21 cellular contexts compared by ENCODE assay signal in genomic region chr1:91400133-91400725, GRCh38. TPM values are rescaled to one million over a fixed set of nuclear protein-coding genes. Genes with fewer than 3 reads are reported as not detected.
DNase-seq lines count a peak whose midpoint lies in the region; ATAC-seq, FAIRE-seq and TF ChIP-seq lines count a peak whose summit lies in the region.
"Had no signal": no experiment of that assay in that cellular context is flagged by ENCODE, and none has a peak within 500 bp of the region (broad histone marks: within the 10 kb centered on the region; RNA-seq: fewer than 3 reads in every experiment).

No MANE protein-coding gene starts in this region.

- no peak overlapping the region for H2BK15ac ChIP-seq in mesendoderm (replicated peaks; ENCODE audit: low read depth)

- BruUV-seq in GM12878 (replicated peaks; lab: Mats Ljungman, UMichigan): no TSS peak
- BruUV-seq in PC-9 (replicated peaks; lab: Mats Ljungman, UMichigan): no TSS peak

- H3K36me3 ChIP-seq in GM12878 (ENCODE audit: control insufficient read depth in 2 of 2, insufficient read depth in 2 of 2, low read length in 1 of 2) (no peaks in the 10 kb centered on the region), mesendoderm (ENCODE audit: control insufficient read depth, insufficient read depth, low read length) (no peaks in the 10 kb centered on the region), PC-9 (ENCODE audit: low read depth) (no peaks in the 10 kb centered on the region)
- H3K36me3 ChIP-seq: vagina had no signal

- in situ Hi-C loops in GM12878 (cut with MboI): no loop called here

- TF ChIP-seq CTCF in GM12878 (IDR thresholded peaks at IDR 0.05 in 2 of 3, conservative IDR thresholded peaks at IDR 0.05 in 1 of 3; ENCODE audit: control insufficient read depth in 2 of 3, extremely low read depth in 1 of 3, insufficient read depth in 1 of 3, low read depth in 3 of 3, low read length in 3 of 3) (no peak), PC-9 (conservative IDR thresholded peaks at IDR 0.05) (no peak), natural killer cell (IDR thresholded peaks at IDR 0.05) (no peak)

- peaks cover 5 to 6% of the 10 kb centered on the region in 2 donors for H3K4me1 Mint-ChIP-seq in natural killer cell

- no peak for ATAC-seq in GM12878
- no peak for ATAC-seq in natural killer cell
- ATAC-seq: activated CD8-positive, alpha-beta memory T cell treated with anti-CD3 and anti-CD28 coated beads, Interleukin-2, amount 10 ng/mL, durations not matched to agents 7 days and 5 days; naive thymus-derived CD4-positive, alpha-beta T cell had no signal

- no peak overlapping the region for H3K27ac Mint-ChIP-seq in natural killer cell
- H3K27ac Mint-ChIP-seq: activated CD8-positive, alpha-beta memory T cell treated with anti-CD3 and anti-CD28 coated beads, Interleukin-2, amount 10 ng/mL, durations not matched to agents 7 days and 5 days; naive thymus-derived CD4-positive, alpha-beta T cell had no signal

- intact Hi-C loops in GM12878 (cut with micrococcal nuclease; ENCODE audit: unreplicated experiment): loop anchor here (5.0 kb wide), 1 partner anchor 233 kb away; no protein-coding TSS in a partner anchor
- intact Hi-C loops in PC-9 (cut with micrococcal nuclease; ENCODE audit: unreplicated experiment): loop anchor here (10.0 kb wide), 1 partner anchor 235 kb away; no protein-coding TSS in a partner anchor
- intact Hi-C loops in natural killer cell (cut with micrococcal nuclease): no loop called here

- no peak overlapping the region for H4K8ac ChIP-seq in mesendoderm (ENCODE audit: low read depth, low read length)

- no peak overlapping the region for H3K4me3 Mint-ChIP-seq in natural killer cell
- H3K4me3 Mint-ChIP-seq: activated CD8-positive, alpha-beta memory T cell treated with anti-CD3 and anti-CD28 coated beads, Interleukin-2, amount 10 ng/mL, durations not matched to agents 7 days and 5 days; central memory CD8-positive, alpha-beta T cell; naive thymus-derived CD4-positive, alpha-beta T cell had no signal

- no peak overlapping the region for H3K4me2 ChIP-seq in GM12878 (ENCODE audit: control insufficient read depth, insufficient read depth)
- H3K4me2 ChIP-seq in mesendoderm (ENCODE audit: low read length): no peak overlapping the region
- no peak overlapping the region for H3K4me2 ChIP-seq in PC-9
- H3K4me2 ChIP-seq: SK-N-SH had no signal

- H3K79me2 ChIP-seq in GM12878 (ENCODE audit: control insufficient read depth, insufficient read depth, low read length) (no peaks in the 10 kb centered on the region), mesendoderm (ENCODE audit: control insufficient read depth, insufficient read depth, low read length) (no peaks in the 10 kb centered on the region), PC-9 (ENCODE audit: low read depth) (no peaks in the 10 kb centered on the region)
- H3K79me2 ChIP-seq: parathyroid adenoma had no signal

- no peaks in the 10 kb centered on the region for H3K4me1 ChIP-seq in GM12878 (ENCODE audit: control insufficient read depth, insufficient read depth, low read length)
- H3K4me1 ChIP-seq in mesendoderm (ENCODE audit: control insufficient read depth, low read depth, low read length): no peaks in the 10 kb centered on the region
- H3K4me1 ChIP-seq in PC-9 (replicated peaks; ENCODE audit: insufficient read depth): no peaks in the 10 kb centered on the region; the same call in 1 of the 2 replicates
- H3K4me1 ChIP-seq: parathyroid adenoma had no signal

- CTCF ChIA-PET in GM12878 (lab: Yijun Ruan, JAX) (interaction anchor here (0.7 to 2.0 kb wide), 2 partner anchors 117 to 1090 kb away, joined by 4 to 6 read pairs; no protein-coding TSS in a partner anchor), PC-9 (lab: Charles Lee) (no interaction called here)

- no peak overlapping the region for H2AK5ac ChIP-seq in mesendoderm (ENCODE audit: low read length)

- RAD21 ChIA-PET in GM12878 (lab: Charles Lee; ENCODE audit: unreplicated experiment): no interaction called here

- TF ChIP-seq RAD21 in GM12878 (IDR thresholded peaks at IDR 0.05; ENCODE audit: insufficient read depth, low read depth, low read length): no peak

- H3K9me3 ChIP-seq in GM12878 (replicated peaks; ENCODE audit: control insufficient read depth, insufficient read depth, low read length) (no peaks in the 10 kb centered on the region), PC-9 (ENCODE audit: insufficient read depth, low read depth) (no peaks in the 10 kb centered on the region)
- H3K9me3 ChIP-seq: SK-N-SH, vagina had no signal

- H3K36me3 Mint-ChIP-seq in natural killer cell: no peaks in the 10 kb centered on the region
- H3K36me3 Mint-ChIP-seq: activated CD8-positive, alpha-beta memory T cell treated with anti-CD3 and anti-CD28 coated beads, Interleukin-2, amount 10 ng/mL, durations not matched to agents 7 days and 5 days; naive thymus-derived CD4-positive, alpha-beta T cell had no signal

- H4K20me1 ChIP-seq in GM12878 (ENCODE audit: control insufficient read depth, insufficient read depth) (no peaks in the 10 kb centered on the region), PC-9 (ENCODE audit: insufficient read depth) (no peaks in the 10 kb centered on the region)

- H3K4me3 ChIP-seq in GM12878 (no peak overlapping the region), mesendoderm (ENCODE audit: low read length) (no peak overlapping the region), PC-9 (no peak overlapping the region)
- H3K4me3 ChIP-seq: vagina had no signal

- H2AFZ ChIP-seq in GM12878 (ENCODE audit: control insufficient read depth, low read depth, low read length) (no peak overlapping the region), PC-9 (no peak overlapping the region)
- H2AFZ ChIP-seq: parathyroid adenoma had no signal

- H3K23ac ChIP-seq in mesendoderm (ENCODE audit: low read length): no peak overlapping the region

- no peaks in the 10 kb centered on the region for H3K79me1 ChIP-seq in mesendoderm (ENCODE audit: low read length)

- H3K4ac ChIP-seq in mesendoderm (ENCODE audit: low read depth, low read length): no peak overlapping the region

- H3K27ac ChIP-seq in GM12878 (ENCODE audit: control insufficient read depth, insufficient read depth) (no peak overlapping the region), mesendoderm (ENCODE audit: low read depth, low read length) (no peak overlapping the region), PC-9 (no peak overlapping the region)
- H3K27ac ChIP-seq: parathyroid adenoma, vagina had no signal

- no peak overlapping the region for H3K18ac ChIP-seq in mesendoderm (ENCODE audit: low read length)

- no peaks in the 10 kb centered on the region; the same call in 1 of the 2 replicates for H3K9me2 ChIP-seq in PC-9 (ENCODE audit: insufficient read depth)
- H3K9me2 ChIP-seq: SK-N-SH had no signal

- no peaks in the 10 kb centered on the region for H3K9me3 Mint-ChIP-seq in natural killer cell
- H3K9me3 Mint-ChIP-seq: central memory CD8-positive, alpha-beta T cell; naive thymus-derived CD4-positive, alpha-beta T cell had no signal

- TF ChIP-seq POLR2A in GM12878 (IDR thresholded peaks at IDR 0.05; ENCODE audit: low read depth, low read length): no peak
- no peak for TF ChIP-seq POLR2A in H54 (IDR thresholded peaks at IDR 0.05; ENCODE audit: low read depth, low read length)

- H2BK120ac ChIP-seq in mesendoderm (ENCODE audit: low read depth, low read length): no peak overlapping the region

- no peak overlapping the region for H3K56ac ChIP-seq in mesendoderm (ENCODE audit: low read length)

- POLR2A ChIA-PET in GM12878 (lab: Charles Lee) (interaction anchor here (0.7 kb wide), 1 partner anchor 375 kb away, joined by 5 read pairs; no protein-coding TSS in a partner anchor), PC-9 (lab: Charles Lee; ENCODE audit: unreplicated experiment) (no interaction called here)

- no peak overlapping the region for H3K9ac ChIP-seq in GM12878 (ENCODE audit: control insufficient read depth, insufficient read depth, low read length)
- H3K9ac ChIP-seq in mesendoderm (ENCODE audit: low read length): no peak overlapping the region
- H3K9ac ChIP-seq: parathyroid adenoma, SK-N-SH had no signal

- H3K27me3 ChIP-seq in GM12878 (replicated peaks in 1 of 2; ENCODE audit: control insufficient read depth in 2 of 2, insufficient read depth in 2 of 2, low read length in 1 of 2) (peaks cover 0 to 10% of the 10 kb centered on the region in 2 experiments; a peak in 3 of 4 replicates), mesendoderm (ENCODE audit: insufficient read depth, low read length, poor library complexity) (no peaks in the 10 kb centered on the region), PC-9 (ENCODE audit: insufficient read depth, low read depth) (no peaks in the 10 kb centered on the region)
- H3K27me3 ChIP-seq: vagina had no signal

- no peak for FAIRE-seq in GM12878 (lab: Jason Lieb, UNC)
- FAIRE-seq in H54 (lab: Jason Lieb, UNC): no peak
- FAIRE-seq: keratinocyte, RCC 7860 had no signal

- peak; percentile 27 for DNase-seq in EH (ENCODE audit: low read depth)
- peak; percentile 13 for DNase-seq in HT1080 (ENCODE audit: low read depth)
- no peak for DNase-seq in GM12878 (ENCODE audit: low read depth, low spot score)
- DNase-seq in mesendoderm: peak; percentile 54
- DNase-seq in PC-9: no peak
- no peak for DNase-seq in H54 (ENCODE audit: insufficient read length, low spot score)
- DNase-seq in natural killer cell: no peak
- DNase-seq: activated CD4-positive, alpha-beta T cell treated with anti-CD3 and anti-CD28 coated beads for 4 hours; activated CD8-positive, alpha-beta memory T cell treated with anti-CD3 and anti-CD28 coated beads, Interleukin-2, amount 10 ng/mL, durations not matched to agents 7 days and 5 days; effector CD8-positive, alpha-beta T cell; Karpas-422; naive thymus-derived CD4-positive, alpha-beta T cell; NCI-H1436 treated with DMSO at 0.1 percent for 48 hours; SK-N-SH; stimulated activated CD4-positive, alpha-beta T cell treated with anti-CD3 and anti-CD28 coated beads, Interleukin-4, amount 100 ng/mL, for 1 hour had no signal

- 45% methylated on average over 6 of the region's 6 CpGs for whole genome bisulfite sequencing in GM12878 (ENCODE audit: insufficient coverage, insufficient replicate concordance, low lambda C conversion rate, missing lambda C conversion rate)
- no CpG with 5 or more reads among the region's 6 CpGs for WGBS in mesendoderm (ENCODE audit: extremely low coverage, insufficient coverage, low lambda C conversion rate)

- H3K27me3 Mint-ChIP-seq in natural killer cell (ENCODE audit: low read depth in 2 of 2): peaks cover 9 to 35% of the 10 kb centered on the region in 2 donors

- SMC1A ChIA-PET in GM12878 (lab: Charles Lee; ENCODE audit: uncharacterized antibody, unreplicated experiment): no interaction called here

- H3F3A ChIP-seq in PC-9 (ENCODE audit: insufficient read depth, low read depth): no peaks in the 10 kb centered on the region

- no peak overlapping the region for H4K5ac ChIP-seq in mesendoderm (ENCODE audit: low read length)

- TF ChIP-seq EP300 in GM12878 (IDR thresholded peaks at IDR 0.05; ENCODE audit: borderline replicate concordance in 1 of 2, control insufficient read depth in 1 of 2, low read depth in 2 of 2, low read length in 2 of 2): no peak

- H2BK5ac ChIP-seq in mesendoderm (ENCODE audit: low read length): no peak overlapping the region

RNA-seq across cellular contexts. Expression of gene HFM1, which starts 4.4 kb away (rescaled TPM):
- total RNA-seq in HT1080 (2014; rRNA removed; shearing (Covaris generic)): 0.05 and 0.20 TPM in 2 replicates
- 0.21 TPM in 1 of 2 replicates, not detected in the other for polyA plus RNA-seq in HT1080 (2015; cell fraction: cytosol; rRNA removed)
- 0.23 and 0.25 TPM in 2 replicates for polyA plus RNA-seq in HT1080 (2015; cell fraction: nucleus; rRNA removed)
- total RNA-seq in GM12878 (2013; cell fraction: nucleolus; rRNA removed): 0.31 and 0.37 TPM in 2 replicates
- total RNA-seq in GM12878 (2014; rRNA removed): not detected in 2 replicates
- not detected in 2 replicates for total RNA-seq in GM12878 (2014; rRNA removed; fragmentation: Illumina TruSeq; extraction: Trizol)
- not detected in 2 replicates for total RNA-seq in GM12878 (2021)
- not detected for polyA plus RNA-seq in GM12878 (2011; ENCODE audit: low read depth)
- polyA plus RNA-seq in GM12878 (2011; rRNA removed): not detected in 2 replicates
- not detected in 2 replicates for polyA plus RNA-seq in GM12878 (2011; cell fraction: cytosol; rRNA removed)
- polyA plus RNA-seq in GM12878 (2011; cell fraction: nucleus; rRNA removed): not detected in 2 replicates
- not detected in 2 replicates for polyA plus RNA-seq in GM12878 (2012)
- polyA plus RNA-seq in GM12878 (2014; fragmentation: Illumina TruSeq; extraction: Trizol): not detected in 2 replicates
- polyA plus RNA-seq in GM12878 (2014; fragmentation: Nextera tagmentation; extraction: Ambion mirVana): not detected
- polyA plus RNA-seq in GM12878 (2014; rRNA removed): not detected in 2 replicates
- polyA plus RNA-seq in GM12878 (2016; fragmentation: Nextera tagmentation; extraction: Ambion mirVana): not detected
- polyA minus RNA-seq in GM12878 (2011; rRNA and poly(A)+ RNA removed): not detected in 2 replicates
- not detected in 2 replicates for polyA minus RNA-seq in GM12878 (2011; cell fraction: cytosol; rRNA and poly(A)+ RNA removed)
- polyA minus RNA-seq in GM12878 (2011; cell fraction: nucleus; rRNA and poly(A)+ RNA removed): not detected in 2 replicates
- polyA plus RNA-seq in mesendoderm (2013, experiment 1 of 2): 1.1 TPM
- 0.84 TPM for polyA plus RNA-seq in mesendoderm (2013, experiment 2 of 2)
- total RNA-seq in PC-9 (2021): not detected in 2 replicates
- total RNA-seq in natural killer cell: under 1 TPM in 1 of 3 donors, not detected in 2; 0.86 TPM
- total RNA-seq: activated CD8-positive, alpha-beta memory T cell treated with anti-CD3 and anti-CD28 coated beads, Interleukin-2, amount 10 ng/mL, durations not matched to agents 7 days and 5 days; naive thymus-derived CD4-positive, alpha-beta T cell had no signal
- polyA plus RNA-seq: BJ; keratinocyte; naive thymus-derived CD4-positive, alpha-beta T cell had no signal

Comparison
In these comparisons a context has a peak if more than half of its experiments do, and no peak if none do; other contexts are left out.
1. DNase-seq: peak in EH (single experiment), HT1080 (single experiment) and mesendoderm (single experiment); none in GM12878 (single experiment), PC-9 (0 of 2), H54 (single experiment) and natural killer cell (single experiment).